ENCODE assay signal across 25 cellular contexts in the genomic region with DNA sequence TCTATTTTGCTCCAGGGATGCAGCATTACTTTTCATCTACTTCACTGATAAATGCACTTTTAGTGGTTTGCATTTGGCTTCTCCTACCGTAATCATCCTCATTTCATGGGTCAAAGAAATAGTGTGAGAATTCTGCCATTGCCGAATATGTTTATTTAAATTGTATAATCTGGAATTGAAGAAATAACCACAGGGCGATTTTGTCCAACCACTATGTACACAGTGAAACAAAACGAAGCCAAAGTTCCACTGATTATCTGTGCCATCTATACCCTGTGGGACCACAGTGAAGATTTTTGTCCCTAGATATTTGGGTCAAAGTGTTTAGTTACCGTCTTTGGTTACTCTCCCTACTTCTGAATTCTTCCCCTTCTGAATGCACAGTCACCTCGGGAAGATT.
"Had no signal": no experiment of that assay in that cellular context is flagged by ENCODE, and none has a peak within 500 bp of the region (broad histone marks: within the 10 kb centered on the region; RNA-seq: fewer than 3 reads in every experiment).

No MANE protein-coding gene starts in this region.

- DNase-seq: activated CD4-positive, alpha-beta memory T cell treated with anti-CD3 and anti-CD28 coated beads for 36 hours; activated CD4-positive, alpha-beta T cell treated with anti-CD3 and anti-CD28 coated beads for 36 hours; activated CD4-positive, alpha-beta T cell treated with anti-CD3 and anti-CD28 coated beads, Interleukin-2, amount 10 ng/mL, durations not matched to agents 24 days and 14 days; activated CD4-positive, CD25-positive, alpha-beta regulatory T cell; activated CD4-positive, CD25-positive, alpha-beta regulatory T cell treated with anti-CD3 and anti-CD28 coated beads, Interleukin-2, amount 50 U/mL, for 72 hours; activated CD8-positive, alpha-beta memory T cell treated with anti-CD3 and anti-CD28 coated beads, Interleukin-2, amount 10 ng/mL, durations not matched to agents 7 days and 5 days; activated CD8-positive, alpha-beta memory T cell treated with anti-CD3 and anti-CD28 coated beads, Interleukin-2, amount 50 U/mL, for 4 hours; activated CD8-positive, alpha-beta T cell treated with anti-CD3 and anti-CD28 coated beads, Interleukin-2, amount 10 ng/mL, durations not matched to agents 7 days and 5 days; activated effector memory CD4-positive, alpha-beta T cell treated with anti-CD3 and anti-CD28 coated beads, Interleukin-2, amount 50 U/mL, for 16 hours; activated naive CD4-positive, alpha-beta T cell treated with anti-CD3 and anti-CD28 coated beads, Interleukin-2, amount 10 ng/mL, durations not matched to agents 7 days and 5 days; activated naive CD8-positive, alpha-beta T cell treated with anti-CD3 and anti-CD28 coated beads, Interleukin-2, amount 10 ng/mL, durations not matched to agents 7 days and 5 days; activated T-cell treated with anti-CD3 and anti-CD28 coated beads, Interleukin-2, amount 50 U/mL, for 1 hour; activated T-cell treated with anti-CD3 and anti-CD28 coated beads, Interleukin-2, amount 50 U/mL, for 48 hours; amniotic stem cell; anterior cingulate cortex; body of pancreas; caudate nucleus; colonic mucosa; effector CD8-positive, alpha-beta T cell; esophagus squamous epithelium; foreskin melanocyte; T-helper 2 cell had no signal

- H3K36me3 ChIP-seq: colonic mucosa, esophagus squamous epithelium, gastroesophageal sphincter had no signal

- ATAC-seq: activated CD4-positive, alpha-beta T cell treated with anti-CD3 and anti-CD28 coated beads for 36 hours; activated CD8-positive, alpha-beta memory T cell treated with anti-CD3 and anti-CD28 coated beads, Interleukin-2, amount 10 ng/mL, durations not matched to agents 7 days and 5 days; activated CD8-positive, alpha-beta T cell treated with anti-CD3 and anti-CD28 coated beads, Interleukin-2, amount 10 ng/mL, durations not matched to agents 7 days and 5 days; activated naive CD4-positive, alpha-beta T cell treated with anti-CD3 and anti-CD28 coated beads, Interleukin-2, amount 50 U/mL, for 72 hours; body of pancreas; gastroesophageal sphincter had no signal

- H3K27ac ChIP-seq: body of pancreas, colonic mucosa, epithelial cell of prostate, esophagus squamous epithelium, gastroesophageal sphincter had no signal

- H3K4me3 ChIP-seq: body of pancreas, colonic mucosa, esophagus squamous epithelium, gastroesophageal sphincter had no signal

- H3K4me1 ChIP-seq: body of pancreas, colonic mucosa, esophagus squamous epithelium, gastroesophageal sphincter had no signal

- H3K27me3 ChIP-seq: body of pancreas, colonic mucosa, esophagus squamous epithelium, gastroesophageal sphincter had no signal

- H3K9me3 ChIP-seq: body of pancreas, colonic mucosa had no signal
